In the genomic region with DNA sequence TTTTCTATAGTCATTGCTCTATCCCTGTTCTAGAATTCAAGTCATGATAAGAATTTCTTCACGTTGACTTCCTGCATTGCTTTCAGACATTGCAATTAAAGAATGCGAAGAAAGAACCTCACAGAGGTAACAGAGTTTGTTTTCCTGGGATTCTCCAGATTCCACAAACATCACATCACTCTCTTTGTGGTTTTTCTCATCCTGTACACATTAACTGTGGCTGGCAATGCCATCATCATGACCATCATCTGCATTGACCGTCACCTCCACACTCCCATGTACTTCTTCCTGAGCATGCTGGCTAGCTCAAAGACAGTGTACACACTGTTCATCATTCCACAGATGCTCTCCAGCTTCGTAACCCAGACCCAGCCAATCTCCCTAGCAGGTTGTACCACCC, we compare ENCODE assay signal across 1 cellular context.
TF ChIP-seq lines count a peak whose summit lies in the region.

No MANE protein-coding gene starts in this region.

TF ChIP-seq in HepG2, 621 proteins besides CTCF, POLR2A, EP300 and RAD21:
- no peak for TF ChIP-seq ZNF724P (CRISPR knock-in tag; IDR thresholded peaks at IDR 0.05; ENCODE audit: borderline replicate concordance)
- TF ChIP-seq ISX (CRISPR knock-in tag; conservative IDR thresholded peaks at IDR 0.05), result no peak
- no peak for TF ChIP-seq ZC3H4 (CRISPR knock-in tag; IDR thresholded peaks at IDR 0.05; ENCODE audit: borderline replicate concordance)
- TF ChIP-seq, protein P1, sequence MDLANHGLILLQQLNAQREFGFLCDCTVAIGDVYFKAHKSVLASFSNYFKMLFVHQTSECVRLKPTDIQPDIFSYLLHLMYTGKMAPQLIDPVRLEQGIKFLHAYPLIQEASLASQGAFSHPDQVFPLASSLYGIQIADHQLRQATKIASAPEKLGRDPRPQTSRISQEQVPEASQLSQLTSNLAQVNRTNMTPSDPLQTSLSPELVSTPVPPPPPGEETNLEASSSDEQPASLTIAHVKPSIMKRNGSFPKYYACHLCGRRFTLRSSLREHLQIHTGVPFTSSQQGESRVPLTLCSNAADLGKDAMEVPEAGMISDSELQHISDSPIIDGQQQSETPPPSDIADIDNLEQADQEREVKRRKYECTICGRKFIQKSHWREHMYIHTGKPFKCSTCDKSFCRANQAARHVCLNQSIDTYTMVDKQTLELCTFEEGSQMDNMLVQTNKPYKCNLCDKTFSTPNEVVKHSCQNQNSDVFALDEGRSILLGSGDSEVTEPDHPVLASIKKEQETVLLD (CRISPR knock-in tag; IDR thresholded peaks at IDR 0.05; ENCODE audit: low read depth), result no peak
- TF ChIP-seq, protein P2, sequence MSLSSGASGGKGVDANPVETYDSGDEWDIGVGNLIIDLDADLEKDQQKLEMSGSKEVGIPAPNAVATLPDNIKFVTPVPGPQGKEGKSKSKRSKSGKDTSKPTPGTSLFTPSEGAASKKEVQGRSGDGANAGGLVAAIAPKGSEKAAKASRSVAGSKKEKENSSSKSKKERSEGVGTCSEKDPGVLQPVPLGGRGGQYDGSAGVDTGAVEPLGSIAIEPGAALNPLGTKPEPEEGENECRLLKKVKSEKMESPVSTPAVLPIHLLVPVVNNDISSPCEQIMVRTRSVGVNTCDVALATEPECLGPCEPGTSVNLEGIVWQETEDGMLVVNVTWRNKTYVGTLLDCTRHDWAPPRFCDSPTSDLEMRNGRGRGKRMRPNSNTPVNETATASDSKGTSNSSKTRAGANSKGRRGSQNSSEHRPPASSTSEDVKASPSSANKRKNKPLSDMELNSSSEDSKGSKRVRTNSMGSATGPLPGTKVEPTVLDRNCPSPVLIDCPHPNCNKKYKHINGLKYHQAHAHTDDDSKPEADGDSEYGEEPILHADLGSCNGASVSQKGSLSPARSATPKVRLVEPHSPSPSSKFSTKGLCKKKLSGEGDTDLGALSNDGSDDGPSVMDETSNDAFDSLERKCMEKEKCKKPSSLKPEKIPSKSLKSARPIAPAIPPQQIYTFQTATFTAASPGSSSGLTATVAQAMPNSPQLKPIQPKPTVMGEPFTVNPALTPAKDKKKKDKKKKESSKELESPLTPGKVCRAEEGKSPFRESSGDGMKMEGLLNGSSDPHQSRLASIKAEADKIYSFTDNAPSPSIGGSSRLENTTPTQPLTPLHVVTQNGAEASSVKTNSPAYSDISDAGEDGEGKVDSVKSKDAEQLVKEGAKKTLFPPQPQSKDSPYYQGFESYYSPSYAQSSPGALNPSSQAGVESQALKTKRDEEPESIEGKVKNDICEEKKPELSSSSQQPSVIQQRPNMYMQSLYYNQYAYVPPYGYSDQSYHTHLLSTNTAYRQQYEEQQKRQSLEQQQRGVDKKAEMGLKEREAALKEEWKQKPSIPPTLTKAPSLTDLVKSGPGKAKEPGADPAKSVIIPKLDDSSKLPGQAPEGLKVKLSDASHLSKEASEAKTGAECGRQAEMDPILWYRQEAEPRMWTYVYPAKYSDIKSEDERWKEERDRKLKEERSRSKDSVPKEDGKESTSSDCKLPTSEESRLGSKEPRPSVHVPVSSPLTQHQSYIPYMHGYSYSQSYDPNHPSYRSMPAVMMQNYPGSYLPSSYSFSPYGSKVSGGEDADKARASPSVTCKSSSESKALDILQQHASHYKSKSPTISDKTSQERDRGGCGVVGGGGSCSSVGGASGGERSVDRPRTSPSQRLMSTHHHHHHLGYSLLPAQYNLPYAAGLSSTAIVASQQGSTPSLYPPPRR (CRISPR knock-in tag; IDR thresholded peaks at IDR 0.05; ENCODE audit: borderline replicate concordance), result no peak
- no peak for TF ChIP-seq ARHGAP35 (CRISPR knock-in tag; IDR thresholded peaks at IDR 0.05; ENCODE audit: borderline replicate concordance)
- TF ChIP-seq HCFC1 (IDR thresholded peaks at IDR 0.05; ENCODE audit: low read depth, low read length), result no peak
- no peak for TF ChIP-seq ZMAT3 (CRISPR knock-in tag; conservative IDR thresholded peaks at IDR 0.05)
